ENCODE assay signal across 8 cellular contexts in genomic region chr11:102430158-102430836, GRCh38. TPM values are rescaled to one million over a fixed set of nuclear protein-coding genes. Genes with fewer than 3 reads are reported as not detected.
DNase-seq lines count a peak whose midpoint lies in the region; ATAC-seq and TF ChIP-seq lines count a peak whose summit lies in the region.

No MANE protein-coding gene starts in this region.

- peaks cover 35% of the 10 kb centered on the region for H3K4me1 ChIP-seq in OCI-LY3 (ENCODE audit: low read length)
- peaks cover 0 to 49% (median 19%) of the 10 kb centered on the region in 12 donors for H3K4me1 ChIP-seq in heart left ventricle

- no peak for TF ChIP-seq POLR2A in heart left ventricle (IDR thresholded peaks at IDR 0.05)

- H3K4me2 ChIP-seq in OCI-LY3 (ENCODE audit: low read length) = peak overlapping the region; percentile 76

- intact Hi-C loops in heart left ventricle (cut with DNase I) = no loop called here

- peak; percentile 47 for ATAC-seq in activated CD8-positive, alpha-beta memory T cell treated with anti-CD3 and anti-CD28 coated beads, Interleukin-2, amount 10 ng/mL, durations not matched to agents 7 days and 5 days
- peak; percentile 85 for ATAC-seq in HG02759 (IDR thresholded peaks at IDR 0.05; ENCODE audit: unreplicated experiment)
- ATAC-seq in memory B cell (ENCODE audit: low read depth) = peak; percentile 90
- ATAC-seq in heart left ventricle = no peak

- peak overlapping the region; percentile 60 for H3K4me3 ChIP-seq in OCI-LY3 (ENCODE audit: low read length)
- H3K4me3 ChIP-seq in heart left ventricle = no peak overlapping the region

- no peaks in the 10 kb centered on the region for H3K9me3 ChIP-seq in OCI-LY3 (ENCODE audit: insufficient read depth, low read length)
- peaks cover 0 to 8% (median 0%) of the 10 kb centered on the region in 12 donors for H3K9me3 ChIP-seq in heart left ventricle

- peaks cover 24% of the 10 kb centered on the region for H3K79me2 ChIP-seq in OCI-LY3 (ENCODE audit: low read length)

- peak overlapping the region; percentile 95 for H3K27ac ChIP-seq in OCI-LY3 (ENCODE audit: low read length)
- peak overlapping the region in 2 of 12 donors; percentile 32 to 42 for H3K27ac ChIP-seq in heart left ventricle

- H3K9ac ChIP-seq in OCI-LY3 (ENCODE audit: low read length) = peak overlapping the region; percentile 57

- H2AFZ ChIP-seq in OCI-LY3 (ENCODE audit: low read depth, low read length) = no peak overlapping the region

- peaks cover 71% of the 10 kb centered on the region for H3K36me3 Mint-ChIP-seq in activated CD8-positive, alpha-beta memory T cell treated with anti-CD3 and anti-CD28 coated beads, Interleukin-2, amount 10 ng/mL, durations not matched to agents 7 days and 5 days
- H3K36me3 Mint-ChIP-seq in memory B cell = peaks cover 20% of the 10 kb centered on the region

- TF ChIP-seq CTCF in OCI-LY3 (IDR thresholded peaks at IDR 0.05; ENCODE audit: low read depth, low read length) (0 out of 2 replicates have a peak, but pooled peaks have one; percentile 5), heart left ventricle (IDR thresholded peaks at IDR 0.05) (no peak)

- no peak overlapping the region for H3K4me3 Mint-ChIP-seq in activated CD8-positive, alpha-beta memory T cell treated with anti-CD3 and anti-CD28 coated beads, Interleukin-2, amount 10 ng/mL, durations not matched to agents 7 days and 5 days
- peak overlapping the region; percentile 1 for H3K4me3 Mint-ChIP-seq in memory B cell

- CTCF ChIA-PET in activated CD8-positive, alpha-beta memory T cell treated with anti-CD3 and anti-CD28 coated beads, Interleukin-2, amount 10 ng/mL, durations not matched to agents 7 days and 5 days (lab: Charles Lee) = interaction anchor here (1.0 to 1.2 kb wide), 3 partner anchors 22 to 66 kb away, joined by 3 to 5 read pairs (median 3); no protein-coding TSS in a partner anchor

- H3K27me3 Mint-ChIP-seq in activated CD8-positive, alpha-beta memory T cell treated with anti-CD3 and anti-CD28 coated beads, Interleukin-2, amount 10 ng/mL, durations not matched to agents 7 days and 5 days = no peaks in the 10 kb centered on the region
- no peaks in the 10 kb centered on the region for H3K27me3 Mint-ChIP-seq in memory B cell

- 0 out of 2 replicates have a peak, but pooled peaks cover 2% of the 10 kb centered on the region for H4K20me1 ChIP-seq in OCI-LY3 (ENCODE audit: insufficient read depth, low read length)

- H3K9me3 Mint-ChIP-seq in activated CD8-positive, alpha-beta memory T cell treated with anti-CD3 and anti-CD28 coated beads, Interleukin-2, amount 10 ng/mL, durations not matched to agents 7 days and 5 days (ENCODE audit: low read depth) = peaks cover 12% of the 10 kb centered on the region
- peaks cover 5% of the 10 kb centered on the region for H3K9me3 Mint-ChIP-seq in memory B cell

- 61 to 65% (median 62%) methylated on average over 3 of the region's 3 CpGs for WGBS in heart left ventricle, 4 donors

- peaks cover 44% of the 10 kb centered on the region for H3K4me1 Mint-ChIP-seq in activated CD8-positive, alpha-beta memory T cell treated with anti-CD3 and anti-CD28 coated beads, Interleukin-2, amount 10 ng/mL, durations not matched to agents 7 days and 5 days
- H3K4me1 Mint-ChIP-seq in memory B cell = peaks cover 34% of the 10 kb centered on the region

- H3K27me3 ChIP-seq in OCI-LY3 (ENCODE audit: low read depth, low read length) = no peaks in the 10 kb centered on the region
- H3K27me3 ChIP-seq in heart left ventricle = no peaks in the 10 kb centered on the region

- DNase-seq in activated CD8-positive, alpha-beta memory T cell treated with anti-CD3 and anti-CD28 coated beads, Interleukin-2, amount 10 ng/mL, durations not matched to agents 7 days and 5 days = no peak
- DNase-seq in activated CD8-positive, alpha-beta memory T cell treated with anti-CD3 and anti-CD28 coated beads, Interleukin-2, amount 50 U/mL, for 4 hours = no peak
- DNase-seq in memory B cell (ENCODE audit: low spot score in 2 of 2) = no peak
- DNase-seq in heart left ventricle = no peak
- no peak for DNase-seq in ecto neural progenitor cell (ENCODE audit: low spot score)
- no peak for DNase-seq in NCI-H1417 (lab: John Stamatoyannopoulos, UW)

- H3K36me3 ChIP-seq in OCI-LY3 (replicated peaks; ENCODE audit: low read depth, low read length) (peaks cover 35% of the 10 kb centered on the region), heart left ventricle (no peaks in the 10 kb centered on the region)

- peak overlapping the region; percentile 25 for H3K27ac Mint-ChIP-seq in activated CD8-positive, alpha-beta memory T cell treated with anti-CD3 and anti-CD28 coated beads, Interleukin-2, amount 10 ng/mL, durations not matched to agents 7 days and 5 days
- H3K27ac Mint-ChIP-seq in memory B cell = peak overlapping the region; percentile 39

RNA-seq across cellular contexts. Expression of gene TMEM123, which starts 22.3 kb away (rescaled TPM):
- 100 to 1,000 TPM; 194 to 242 TPM for total RNA-seq in activated CD8-positive, alpha-beta memory T cell treated with anti-CD3 and anti-CD28 coated beads, Interleukin-2, amount 10 ng/mL, durations not matched to agents 7 days and 5 days
- total RNA-seq in heart left ventricle = 100 to 1,000 TPM in 2 of 9 donors, 10 to 100 TPM in 7; 54.5 to 116 (median 81.4) TPM
- 10 to 100 TPM; 25.0 to 31.7 TPM for polyA plus RNA-seq in heart left ventricle

Comparison
In these comparisons a context has a peak if more than half of its experiments do, and no peak if none do; other contexts are left out.
1. ATAC-seq: peak in activated CD8-positive, alpha-beta memory T cell treated with anti-CD3 and anti-CD28 coated beads, Interleukin-2, amount 10 ng/mL, durations not matched to agents 7 days and 5 days (single experiment), HG02759 (single experiment) and memory B cell (single experiment); none in heart left ventricle (0 of 4).